In the genomic region with DNA sequence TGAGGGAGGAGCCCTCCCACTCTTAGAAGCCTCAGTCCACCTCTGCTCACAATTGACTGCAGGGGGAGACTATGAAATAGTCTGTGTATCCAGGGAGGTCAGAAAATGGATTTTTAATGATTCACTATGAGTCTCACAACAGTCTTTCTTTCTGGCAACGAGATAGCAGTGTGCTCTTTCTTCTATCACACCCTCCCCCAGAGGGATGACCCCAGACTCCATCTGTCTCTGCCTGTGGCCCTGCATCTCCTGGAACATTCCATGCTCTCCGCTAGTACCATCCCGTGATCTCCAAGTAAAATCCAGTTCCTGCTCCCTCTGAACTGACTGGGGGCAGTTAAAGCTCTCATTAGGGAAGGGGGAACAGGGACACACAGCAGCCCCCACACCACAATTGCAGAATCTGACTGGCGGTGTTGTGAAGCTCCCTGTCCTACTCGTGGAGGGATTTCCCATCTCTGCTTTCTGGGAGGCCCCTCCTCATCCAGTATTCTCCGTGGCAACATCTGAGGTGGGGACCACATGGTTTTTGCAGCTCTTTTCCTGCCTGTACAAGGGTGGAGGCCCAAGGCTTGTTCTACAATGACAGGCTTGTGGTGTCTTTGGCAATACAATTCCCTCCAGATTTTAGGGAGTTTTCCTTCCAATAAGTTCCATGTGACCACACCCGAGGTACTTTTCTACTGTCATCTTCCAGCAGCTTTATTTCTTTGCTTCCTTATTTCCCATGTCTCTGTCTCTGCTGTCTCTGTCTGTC, we compare ENCODE assay signal across 2 cellular contexts.
TF ChIP-seq lines count a peak whose summit lies in the region.

No MANE protein-coding gene starts in this region.

TF ChIP-seq in HEK293, 187 proteins besides CTCF, POLR2A, EP300 and RAD21:
- TF ChIP-seq ZNF274 (IDR thresholded peaks at IDR 0.05; ENCODE audit: low read length) = no peak
- TF ChIP-seq ZNF274 (tag by site-specific recombination; IDR thresholded peaks at IDR 0.05; ENCODE audit: borderline replicate concordance) = no peak
- TF ChIP-seq, protein P1, sequence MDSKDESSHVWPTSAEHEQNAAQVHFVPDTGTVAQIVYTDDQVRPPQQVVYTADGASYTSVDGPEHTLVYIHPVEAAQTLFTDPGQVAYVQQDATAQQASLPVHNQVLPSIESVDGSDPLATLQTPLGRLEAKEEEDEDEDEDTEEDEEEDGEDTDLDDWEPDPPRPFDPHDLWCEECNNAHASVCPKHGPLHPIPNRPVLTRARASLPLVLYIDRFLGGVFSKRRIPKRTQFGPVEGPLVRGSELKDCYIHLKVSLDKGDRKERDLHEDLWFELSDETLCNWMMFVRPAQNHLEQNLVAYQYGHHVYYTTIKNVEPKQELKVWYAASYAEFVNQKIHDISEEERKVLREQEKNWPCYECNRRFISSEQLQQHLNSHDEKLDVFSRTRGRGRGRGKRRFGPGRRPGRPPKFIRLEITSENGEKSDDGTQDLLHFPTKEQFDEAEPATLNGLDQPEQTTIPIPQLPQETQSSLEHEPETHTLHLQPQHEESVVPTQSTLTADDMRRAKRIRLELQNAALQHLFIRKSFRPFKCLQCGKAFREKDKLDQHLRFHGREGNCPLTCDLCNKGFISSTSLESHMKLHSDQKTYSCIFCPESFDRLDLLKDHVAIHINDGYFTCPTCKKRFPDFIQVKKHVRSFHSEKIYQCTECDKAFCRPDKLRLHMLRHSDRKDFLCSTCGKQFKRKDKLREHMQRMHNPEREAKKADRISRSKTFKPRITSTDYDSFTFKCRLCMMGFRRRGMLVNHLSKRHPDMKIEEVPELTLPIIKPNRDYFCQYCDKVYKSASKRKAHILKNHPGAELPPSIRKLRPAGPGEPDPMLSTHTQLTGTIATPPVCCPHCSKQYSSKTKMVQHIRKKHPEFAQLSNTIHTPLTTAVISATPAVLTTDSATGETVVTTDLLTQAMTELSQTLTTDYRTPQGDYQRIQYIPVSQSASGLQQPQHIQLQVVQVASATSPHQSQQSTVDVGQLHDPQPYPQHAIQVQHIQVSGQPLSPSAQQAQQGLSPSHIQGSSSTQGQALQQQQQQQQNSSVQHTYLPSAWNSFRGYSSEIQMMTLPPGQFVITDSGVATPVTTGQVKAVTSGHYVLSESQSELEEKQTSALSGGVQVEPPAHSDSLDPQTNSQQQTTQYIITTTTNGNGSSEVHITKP (tag by site-specific recombination; IDR thresholded peaks at IDR 0.05) = 0 out of 2 replicates have a peak, but pooled peaks have one; percentile 9
TF ChIP-seq in HEK293: peak in this region for 1.

TF ChIP-seq in H1, 55 proteins besides CTCF, POLR2A, EP300 and RAD21:
- no peak for TF ChIP-seq TCF12 (IDR thresholded peaks at IDR 0.05; ENCODE audit: low read depth, low read length)
- TF ChIP-seq RXRA (IDR thresholded peaks at IDR 0.05; ENCODE audit: insufficient read depth, low read depth, low read length) = no peak
- no peak for TF ChIP-seq HDAC6 (IDR thresholded peaks at IDR 0.05; ENCODE audit: low read depth, low read length)
- TF ChIP-seq, protein P2, sequence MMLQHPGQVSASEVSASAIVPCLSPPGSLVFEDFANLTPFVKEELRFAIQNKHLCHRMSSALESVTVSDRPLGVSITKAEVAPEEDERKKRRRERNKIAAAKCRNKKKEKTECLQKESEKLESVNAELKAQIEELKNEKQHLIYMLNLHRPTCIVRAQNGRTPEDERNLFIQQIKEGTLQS (IDR thresholded peaks at IDR 0.05; ENCODE audit: insufficient read depth, low read depth, low read length) = no peak
- no peak for TF ChIP-seq BACH1 (IDR thresholded peaks at IDR 0.05; ENCODE audit: low read length)
- TF ChIP-seq ASH2L (IDR thresholded peaks at IDR 0.05; ENCODE audit: low read length) = no peak
- no peak for TF ChIP-seq KDM4A (IDR thresholded peaks at IDR 0.05; ENCODE audit: low read depth, low read length, severe bottlenecking)
- no peak for TF ChIP-seq SIRT6 (IDR thresholded peaks at IDR 0.05; ENCODE audit: low read length)
- no peak for TF ChIP-seq EZH2 (IDR thresholded peaks at IDR 0.05; ENCODE audit: low read depth, low read length, severe bottlenecking)
- TF ChIP-seq, protein P3, sequence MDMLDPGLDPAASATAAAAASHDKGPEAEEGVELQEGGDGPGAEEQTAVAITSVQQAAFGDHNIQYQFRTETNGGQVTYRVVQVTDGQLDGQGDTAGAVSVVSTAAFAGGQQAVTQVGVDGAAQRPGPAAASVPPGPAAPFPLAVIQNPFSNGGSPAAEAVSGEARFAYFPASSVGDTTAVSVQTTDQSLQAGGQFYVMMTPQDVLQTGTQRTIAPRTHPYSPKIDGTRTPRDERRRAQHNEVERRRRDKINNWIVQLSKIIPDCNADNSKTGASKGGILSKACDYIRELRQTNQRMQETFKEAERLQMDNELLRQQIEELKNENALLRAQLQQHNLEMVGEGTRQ (IDR thresholded peaks at IDR 0.05; ENCODE audit: low read length) = no peak
- TF ChIP-seq TEAD4 (IDR thresholded peaks at IDR 0.05; ENCODE audit: low read depth, low read length) = no peak
- no peak for TF ChIP-seq HDAC2 (IDR thresholded peaks at IDR 0.05; ENCODE audit: borderline replicate concordance in 1 of 2, low read depth in 2 of 2, low read length in 2 of 2)
- TF ChIP-seq SIX5 (IDR thresholded peaks at IDR 0.05; ENCODE audit: low read depth, low read length) = no peak
- no peak for TF ChIP-seq FOSL1 (IDR thresholded peaks at IDR 0.05; ENCODE audit: insufficient read depth, low read depth, low read length)
- no peak for TF ChIP-seq CBX8 (IDR thresholded peaks at IDR 0.05; ENCODE audit: borderline replicate concordance, low read depth, low read length)
- no peak for TF ChIP-seq SP2 (IDR thresholded peaks at IDR 0.05; ENCODE audit: low read length)
- no peak for TF ChIP-seq CREB1 (IDR thresholded peaks at IDR 0.05)
- no peak for TF ChIP-seq NRF1 (IDR thresholded peaks at IDR 0.05; ENCODE audit: low read depth, low read length)
- no peak for TF ChIP-seq CTBP2 (IDR thresholded peaks at IDR 0.05; ENCODE audit: borderline replicate concordance, insufficient read depth, insufficient read length, low read length)
- TF ChIP-seq GABPA (IDR thresholded peaks at IDR 0.05; ENCODE audit: borderline replicate concordance, insufficient read depth, low read length) = no peak
